ENCODE assay signal across 8 cellular contexts in genomic region chr12:64609543-64610091, GRCh38. TPM values are rescaled to one million over a fixed set of nuclear protein-coding genes. Genes with fewer than 3 reads are reported as not detected.
DNase-seq lines count a peak whose midpoint lies in the region; ATAC-seq and TF ChIP-seq lines count a peak whose summit lies in the region.

No MANE protein-coding gene starts in this region.

- no peaks in the 10 kb centered on the region for H3K27me3 Mint-ChIP-seq in IgD-negative memory B cell
- H3K27me3 Mint-ChIP-seq in activated T-helper 2 cell treated with anti-CD3 and anti-CD28 coated beads, Interferon-gamma antibody, Interleukin-2, Interleukin-4, amounts not matched to agents 10 μg/mL and 5 μg/mL and 100 μg/mL, durations not matched to agents 14 hours and 24 hours and 36 hours (ENCODE audit: low read depth) = no peaks in the 10 kb centered on the region

- H3K27me3 ChIP-seq in DND-41 (ENCODE audit: insufficient read depth, low read length, poor library complexity) = no peaks in the 10 kb centered on the region
- H3K27me3 ChIP-seq in iPS-18a (ENCODE audit: control insufficient read depth, insufficient read depth, low read length) = no peaks in the 10 kb centered on the region

- peak overlapping the region; percentile 98 for H2AFZ ChIP-seq in DND-41 (ENCODE audit: low read depth, low read length)

- peak overlapping the region; percentile 81 to 98 (median 89) for H3K27ac Mint-ChIP-seq in IgD-negative memory B cell
- H3K27ac Mint-ChIP-seq in activated T-helper 2 cell treated with anti-CD3 and anti-CD28 coated beads, Interferon-gamma antibody, Interleukin-2, Interleukin-4, amounts not matched to agents 10 μg/mL and 5 μg/mL and 100 μg/mL, durations not matched to agents 14 hours and 24 hours and 36 hours = peak overlapping the region; percentile 87
- H3K27ac Mint-ChIP-seq in stimulated activated effector memory CD8-positive, alpha-beta T cell treated with anti-CD3 and anti-CD28 coated beads, Interleukin-12 subunit alpha, Interleukin-12 subunit beta, amount 100 ng/mL, for 72 hours = peak overlapping the region; percentile 66

- intact Hi-C loops in activated T-helper 2 cell treated with anti-CD3 and anti-CD28 coated beads, Interferon-gamma antibody, Interleukin-2, Interleukin-4, amounts not matched to agents 10 μg/mL and 5 μg/mL and 100 μg/mL, durations not matched to agents 14 hours and 24 hours and 36 hours (cut with micrococcal nuclease) = loop anchor here (1.0 to 5.0 kb wide), 10 partner anchors 16 to 1693 kb away; partner anchors contain the start of genes GNS, HELB, LEMD3 and TBK1

- H3K9me3 ChIP-seq in DND-41 (ENCODE audit: insufficient read depth, low read length, severe bottlenecking) = no peaks in the 10 kb centered on the region
- no peaks in the 10 kb centered on the region for H3K9me3 ChIP-seq in iPS-18a (ENCODE audit: control insufficient read depth, low read depth, low read length)

- peaks cover 21 to 26% (median 22%) of the 10 kb centered on the region in 3 donors for H3K4me1 Mint-ChIP-seq in IgD-negative memory B cell
- H3K4me1 Mint-ChIP-seq in activated T-helper 2 cell treated with anti-CD3 and anti-CD28 coated beads, Interferon-gamma antibody, Interleukin-2, Interleukin-4, amounts not matched to agents 10 μg/mL and 5 μg/mL and 100 μg/mL, durations not matched to agents 14 hours and 24 hours and 36 hours (ENCODE audit: low read depth) = peaks cover 25% of the 10 kb centered on the region
- H3K4me1 Mint-ChIP-seq in stimulated activated effector memory CD8-positive, alpha-beta T cell treated with anti-CD3 and anti-CD28 coated beads, Interleukin-12 subunit alpha, Interleukin-12 subunit beta, amount 100 ng/mL, for 72 hours = peaks cover 24% of the 10 kb centered on the region

- H3K36me3 ChIP-seq in DND-41 (ENCODE audit: insufficient read depth, low read length) (no peaks in the 10 kb centered on the region; the same call in 1 of the 2 replicates), iPS-18a (ENCODE audit: control insufficient read depth, low read depth, low read length) (no peaks in the 10 kb centered on the region)

- ATAC-seq in DND-41 (ENCODE audit: insufficient read depth, low read depth) (no peak), GM19395 (IDR thresholded peaks at IDR 0.05; ENCODE audit: unreplicated experiment) (no peak), GM18498 (IDR thresholded peaks at IDR 0.05; ENCODE audit: unreplicated experiment) (no peak)
- peak; percentile 0 for ATAC-seq in stimulated activated effector memory CD8-positive, alpha-beta T cell treated with anti-CD3 and anti-CD28 coated beads, Interleukin-12 subunit alpha, Interleukin-12 subunit beta, amount 100 ng/mL, for 72 hours

- no peaks in the 10 kb centered on the region for H4K20me1 ChIP-seq in DND-41 (ENCODE audit: insufficient read depth, low read length)

- H3K9me3 Mint-ChIP-seq in IgD-negative memory B cell = no peaks in the 10 kb centered on the region
- H3K9me3 Mint-ChIP-seq in activated T-helper 2 cell treated with anti-CD3 and anti-CD28 coated beads, Interferon-gamma antibody, Interleukin-2, Interleukin-4, amounts not matched to agents 10 μg/mL and 5 μg/mL and 100 μg/mL, durations not matched to agents 14 hours and 24 hours and 36 hours = no peaks in the 10 kb centered on the region
- no peaks in the 10 kb centered on the region for H3K9me3 Mint-ChIP-seq in stimulated activated effector memory CD8-positive, alpha-beta T cell treated with anti-CD3 and anti-CD28 coated beads, Interleukin-12 subunit alpha, Interleukin-12 subunit beta, amount 100 ng/mL, for 72 hours

- H3K36me3 Mint-ChIP-seq in IgD-negative memory B cell = peaks cover 2% of the 10 kb centered on the region
- peaks cover 17% of the 10 kb centered on the region for H3K36me3 Mint-ChIP-seq in activated T-helper 2 cell treated with anti-CD3 and anti-CD28 coated beads, Interferon-gamma antibody, Interleukin-2, Interleukin-4, amounts not matched to agents 10 μg/mL and 5 μg/mL and 100 μg/mL, durations not matched to agents 14 hours and 24 hours and 36 hours (ENCODE audit: low read depth)
- peaks cover 29% of the 10 kb centered on the region for H3K36me3 Mint-ChIP-seq in stimulated activated effector memory CD8-positive, alpha-beta T cell treated with anti-CD3 and anti-CD28 coated beads, Interleukin-12 subunit alpha, Interleukin-12 subunit beta, amount 100 ng/mL, for 72 hours

- TF ChIP-seq CTCF in DND-41 (IDR thresholded peaks at IDR 0.05; ENCODE audit: borderline replicate concordance, extremely low read depth, low read length, poor library complexity, severe bottlenecking) = no peak

- peaks cover 43% of the 10 kb centered on the region for H3K79me2 ChIP-seq in DND-41 (ENCODE audit: insufficient read depth, low read length)

- H3K4me3 ChIP-seq in DND-41 (ENCODE audit: low read depth in 1 of 2, low read length in 2 of 2) (peak overlapping the region; percentile 85 to 92), iPS-18a (ENCODE audit: low read length) (peak overlapping the region; percentile 83)

- peak overlapping the region; percentile 95 for H3K4me2 ChIP-seq in DND-41 (ENCODE audit: insufficient read depth, low read length)

- H3K4me1 ChIP-seq in DND-41 (ENCODE audit: insufficient read depth, low read length) (peaks cover 34% of the 10 kb centered on the region), iPS-18a (ENCODE audit: control insufficient read depth, low read depth, low read length) (peaks cover 7% of the 10 kb centered on the region)

- peak overlapping the region; percentile 95 for H3K9ac ChIP-seq in DND-41 (ENCODE audit: low read depth, low read length)
- peak overlapping the region; percentile 56 for H3K9ac ChIP-seq in iPS-18a (ENCODE audit: low read length)

- H3K4me3 Mint-ChIP-seq in IgD-negative memory B cell = peak overlapping the region; percentile 84 to 97 (median 95)
- H3K4me3 Mint-ChIP-seq in activated T-helper 2 cell treated with anti-CD3 and anti-CD28 coated beads, Interferon-gamma antibody, Interleukin-2, Interleukin-4, amounts not matched to agents 10 μg/mL and 5 μg/mL and 100 μg/mL, durations not matched to agents 14 hours and 24 hours and 36 hours (ENCODE audit: low read depth) = peak overlapping the region; percentile 86
- H3K4me3 Mint-ChIP-seq in stimulated activated effector memory CD8-positive, alpha-beta T cell treated with anti-CD3 and anti-CD28 coated beads, Interleukin-12 subunit alpha, Interleukin-12 subunit beta, amount 100 ng/mL, for 72 hours = peak overlapping the region; percentile 93

- peak overlapping the region; percentile 87 for H3K27ac ChIP-seq in DND-41 (ENCODE audit: low read length)
- peak overlapping the region; percentile 2 for H3K27ac ChIP-seq in iPS-18a (ENCODE audit: low read length)

- no peak for DNase-seq in DND-41
- no peak for DNase-seq in activated T-helper 2 cell treated with anti-CD3 and anti-CD28 coated beads, Interferon-gamma antibody, Interleukin-2, Interleukin-4, amounts not matched to agents 10 μg/mL and 5 μg/mL and 100 μg/mL, durations not matched to agents 14 hours and 24 hours and 36 hours (ENCODE audit: low spot score)
- DNase-seq in stimulated activated effector memory CD8-positive, alpha-beta T cell treated with anti-CD3 and anti-CD28 coated beads, Interleukin-12 subunit alpha, Interleukin-12 subunit beta, amount 100 ng/mL, for 72 hours (ENCODE audit: low spot score in 2 of 2) = no peak
- DNase-seq in effector CD4-positive, alpha-beta T cell = no peak

RNA-seq across cellular contexts. Expression of gene RASSF3, which starts 0.7 kb away (rescaled TPM):
- polyA plus RNA-seq in IgD-negative memory B cell = 3.4 TPM
- 35.7 and 35.8 TPM in 2 replicates for total RNA-seq in activated T-helper 2 cell treated with anti-CD3 and anti-CD28 coated beads, Interferon-gamma antibody, Interleukin-2, Interleukin-4, amounts not matched to agents 10 μg/mL and 5 μg/mL and 100 μg/mL, durations not matched to agents 14 hours and 24 hours and 36 hours
